17 cellular contexts compared by ENCODE assay signal in the genomic region with DNA sequence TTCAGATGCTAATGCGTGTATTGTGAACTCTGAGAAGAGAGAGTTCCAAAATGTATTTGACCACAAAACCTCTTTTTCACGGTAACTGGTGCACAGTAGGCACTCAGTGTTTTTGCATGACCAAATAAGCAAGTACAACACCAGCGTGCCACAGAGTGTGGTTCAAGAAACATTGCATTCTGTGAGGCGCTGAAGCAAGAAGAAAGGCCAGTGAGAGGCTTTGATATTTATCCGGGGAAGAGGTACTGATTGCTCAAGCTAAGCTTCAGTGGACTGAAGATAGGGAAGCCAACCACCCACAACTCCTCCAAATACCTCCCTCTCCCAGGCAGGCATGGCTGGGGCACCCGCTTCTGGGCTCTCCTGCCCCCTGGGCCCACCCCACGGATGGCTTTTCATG.
DNase-seq lines count a peak whose midpoint lies in the region; ATAC-seq, FAIRE-seq and TF ChIP-seq lines count a peak whose summit lies in the region.
"Had no signal": no experiment of that assay in that cellular context is flagged by ENCODE, and none has a peak within 500 bp of the region (broad histone marks: within the 10 kb centered on the region; RNA-seq: fewer than 3 reads in every experiment).

No MANE protein-coding gene starts in this region.

- H3K4me1 ChIP-seq in BLaER1 (peaks cover 72% of the 10 kb centered on the region), testis (no peaks in the 10 kb centered on the region)

- DNase-seq in NOMO-1 treated with DMSO at 0.1 percent for 48 hours (lab: John Stamatoyannopoulos, UW; ENCODE audit: unreplicated experiment) (peak; percentile 24), bronchial epithelial cell (ENCODE audit: low read depth) (peak; percentile 11), nephron progenitor cell (peak; percentile 8), pons (ENCODE audit: low spot score) (no peak), testis (no peak), COLO668 (lab: John Stamatoyannopoulos, UW; ENCODE audit: unreplicated experiment) (no peak)
- DNase-seq: GF-D8, KG1, MG63, NCI-H1105 treated with DMSO at 0.1 percent for 48 hours, NCI-H187 treated with DMSO at 0.1 percent for 48 hours, NCI-H2171, NCI-H774 had no signal

- H3K4me3 Mint-ChIP-seq in nephron progenitor cell: no peak overlapping the region
- H3K4me3 Mint-ChIP-seq: GM23338 had no signal

- intact Hi-C loops in testis (cut with DNase I; ENCODE audit: low total_unique reads): no loop called here

- H3K9ac ChIP-seq in BLaER1: peak overlapping the region; percentile 54; the same call in 1 of the 2 replicates

- H3K27ac ChIP-seq in BLaER1 (peak overlapping the region; percentile 73), testis (no peak overlapping the region)
- H3K27ac ChIP-seq: SJSA1 had no signal

- peaks cover 47% of the 10 kb centered on the region for H3K4me1 Mint-ChIP-seq in nephron progenitor cell

- no peaks in the 10 kb centered on the region for H3K27me3 Mint-ChIP-seq in nephron progenitor cell (ENCODE audit: low read depth, poor library complexity)

- no peaks in the 10 kb centered on the region for H3K36me3 Mint-ChIP-seq in nephron progenitor cell (ENCODE audit: low read depth)

- H3K9me3 ChIP-seq in BLaER1 (no peaks in the 10 kb centered on the region), testis (no peaks in the 10 kb centered on the region)
- H3K9me3 ChIP-seq: MG63, SJSA1 had no signal

- no peak for TF ChIP-seq CTCF in bronchial epithelial cell (IDR thresholded peaks at IDR 0.05; ENCODE audit: insufficient read depth, low read length, severe bottlenecking)
- TF ChIP-seq CTCF in nephron progenitor cell (IDR thresholded peaks at IDR 0.05): no peak
- TF ChIP-seq CTCF in testis (IDR thresholded peaks at IDR 0.05): no peak

- TF ChIP-seq POLR2A in testis (IDR thresholded peaks at IDR 0.05): no peak

- FAIRE-seq in bronchial epithelial cell (lab: Jason Lieb, UNC): no peak

- H3K9me3 Mint-ChIP-seq in nephron progenitor cell: peaks cover 11% of the 10 kb centered on the region

- H3K4me3 ChIP-seq in BLaER1 (peak overlapping the region; percentile 37; the same call in 1 of the 2 replicates), bronchial epithelial cell (ENCODE audit: low read depth, low read length) (no peak overlapping the region), testis (no peak overlapping the region)
- H3K4me3 ChIP-seq: GM23338, MG63, SJSA1 had no signal

- no peak for ATAC-seq in activated CD4-positive, CD25-positive, alpha-beta regulatory T cell treated with anti-CD3 and anti-CD28 coated beads, Interleukin-2, amount 50 U/mL, for 24 hours
- ATAC-seq: GM23338 had no signal

- H3K4me2 ChIP-seq in BLaER1: peak overlapping the region; percentile 91
- H3K4me2 ChIP-seq: GM23338 had no signal

- no peaks in the 10 kb centered on the region for H3K36me3 ChIP-seq in BLaER1
- no peaks in the 10 kb centered on the region for H3K36me3 ChIP-seq in bronchial epithelial cell (ENCODE audit: control insufficient read depth, insufficient read depth, low read length)
- no peaks in the 10 kb centered on the region for H3K36me3 ChIP-seq in testis (ENCODE audit: low read depth, missing control alignments)
- H3K36me3 ChIP-seq: MG63 had no signal

- H3K27ac Mint-ChIP-seq in nephron progenitor cell: peak overlapping the region; percentile 91

- H3K27me3 ChIP-seq in BLaER1 (no peaks in the 10 kb centered on the region), bronchial epithelial cell (ENCODE audit: control insufficient read depth, insufficient read depth, low read length) (no peaks in the 10 kb centered on the region), testis (no peaks in the 10 kb centered on the region)
- H3K27me3 ChIP-seq: MG63, SJSA1 had no signal

- WGBS in testis, 2 donors: 92 to 93% methylated on average over 7 of the region's 7 CpGs

- no peaks in the 10 kb centered on the region for H4K20me1 ChIP-seq in BLaER1

Comparison
In these comparisons a context has a peak if more than half of its experiments do, and no peak if none do; other contexts are left out.
1. DNase-seq: peak in NOMO-1 treated with DMSO at 0.1 percent for 48 hours (single experiment), bronchial epithelial cell (single experiment) and nephron progenitor cell (single experiment); none in pons (single experiment), testis (single experiment) and COLO668 (single experiment).